Comparison of ENCODE assay signal across 20 cellular contexts in genomic region chr2:226578879-226579278, GRCh38.
DNase-seq lines count a peak whose midpoint lies in the region; ATAC-seq, FAIRE-seq and TF ChIP-seq lines count a peak whose summit lies in the region.
"Had no signal": no experiment of that assay in that cellular context is flagged by ENCODE, and none has a peak within 500 bp of the region (broad histone marks: within the 10 kb centered on the region; RNA-seq: fewer than 3 reads in every experiment).

No MANE protein-coding gene starts in this region.

- H3K4me2 ChIP-seq in PC-3 (ENCODE audit: low read length) = no peak overlapping the region
- no peak overlapping the region for H3K4me2 ChIP-seq in fibroblast of lung (ENCODE audit: extremely low read depth, insufficient read depth, low read length)
- H3K4me2 ChIP-seq in osteoblast (ENCODE audit: insufficient read depth, low read length) = peak overlapping the region; percentile 19
- H3K4me2 ChIP-seq: BLaER1 had no signal

- H2AFZ ChIP-seq in PC-3 (ENCODE audit: low read length) = no peak overlapping the region
- H2AFZ ChIP-seq in fibroblast of lung (ENCODE audit: low read length) = no peak overlapping the region
- no peak overlapping the region for H2AFZ ChIP-seq in osteoblast (ENCODE audit: low read length)

- no peaks in the 10 kb centered on the region for H3F3A ChIP-seq in PC-3 (ENCODE audit: low read length, unreplicated experiment)

- H3K79me2 ChIP-seq in PC-3 (ENCODE audit: low read length) (no peaks in the 10 kb centered on the region), fibroblast of lung (ENCODE audit: control insufficient read depth, insufficient read depth, low read length) (no peaks in the 10 kb centered on the region), osteoblast (ENCODE audit: insufficient read depth, low read length) (no peaks in the 10 kb centered on the region)

- no TSS peak for BruUV-seq in PC-3 (replicated peaks; lab: Mats Ljungman, UMichigan)

- intact Hi-C loops in PC-3 (cut with micrococcal nuclease) = no loop called here

- DNase-seq in HCEC 1CT = peak; percentile 84
- DNase-seq in PC-3 = peak; percentile 66
- DNase-seq in fibroblast of lung (ENCODE audit: low read depth in 2 of 2) = peak; percentile 65 to 72
- DNase-seq in osteoblast (ENCODE audit: insufficient read length, low spot score, missing footprints) = no peak
- DNase-seq in small intestine = no peak
- no peak for DNase-seq in T-helper 2 cell
- DNase-seq: activated CD4-positive, alpha-beta T cell treated with anti-CD3 and anti-CD28 coated beads for 4 hours; activated naive CD4-positive, alpha-beta T cell treated with anti-CD3 and anti-CD28 coated beads, Interleukin-2, amount 10 ng/mL, durations not matched to agents 7 days and 5 days; DMS79; effector CD8-positive, alpha-beta T cell; Karpas-422; NCI-H2029 treated with DMSO at 0.1 percent for 48 hours; nucleus accumbens; stimulated activated CD4-positive, alpha-beta T cell treated with anti-CD3 and anti-CD28 coated beads, Interleukin-12 subunit alpha, Interleukin-12 subunit beta, amount 100 ng/mL, for 4 hours had no signal

- H3K4me1 ChIP-seq in PC-3 (ENCODE audit: insufficient read depth, low read length) (peaks cover 18% of the 10 kb centered on the region), fibroblast of lung (ENCODE audit: control insufficient read depth, extremely low read depth, insufficient read depth, low read length) (peaks cover 6% of the 10 kb centered on the region), osteoblast (ENCODE audit: insufficient read depth, low read length) (peaks cover 26% of the 10 kb centered on the region), small intestine (ENCODE audit: control insufficient read depth in 2 of 2, insufficient read depth in 1 of 2, low read depth in 1 of 2, low read length in 1 of 2) (peaks cover 3 to 4% of the 10 kb centered on the region in 2 donors)
- H3K4me1 ChIP-seq: BLaER1, vagina had no signal

- no peaks in the 10 kb centered on the region for H3K36me3 ChIP-seq in PC-3 (ENCODE audit: low read depth, low read length)
- H3K36me3 ChIP-seq in fibroblast of lung (ENCODE audit: control insufficient read depth, insufficient read depth, low read length) = no peaks in the 10 kb centered on the region
- no peaks in the 10 kb centered on the region for H3K36me3 ChIP-seq in osteoblast (ENCODE audit: insufficient read depth, low read length)
- H3K36me3 ChIP-seq in small intestine (ENCODE audit: control insufficient read depth in 2 of 2, insufficient read depth in 2 of 2, low read length in 2 of 2) = no peaks in the 10 kb centered on the region
- H3K36me3 ChIP-seq: BLaER1, cardiac muscle cell, gastroesophageal sphincter, vagina had no signal

- no peaks in the 10 kb centered on the region for H3K9me2 ChIP-seq in PC-3 (replicated peaks; ENCODE audit: low read length)

- H3K27me3 ChIP-seq in PC-3 (ENCODE audit: low read length) = no peaks in the 10 kb centered on the region
- no peaks in the 10 kb centered on the region for H3K27me3 ChIP-seq in fibroblast of lung (ENCODE audit: control insufficient read depth, insufficient read depth, low read length)
- H3K27me3 ChIP-seq in osteoblast (ENCODE audit: insufficient read depth, low read length) = no peaks in the 10 kb centered on the region
- H3K27me3 ChIP-seq in small intestine (ENCODE audit: control insufficient read depth in 2 of 2, insufficient read depth in 2 of 2, low read length in 2 of 2) = no peaks in the 10 kb centered on the region
- H3K27me3 ChIP-seq: BLaER1, cardiac muscle cell, gastroesophageal sphincter, vagina had no signal

- H3K27ac ChIP-seq in PC-3 (ENCODE audit: low read length) = peak overlapping the region; percentile 37
- H3K27ac ChIP-seq in fibroblast of lung (ENCODE audit: insufficient read depth, low read length) = no peak overlapping the region
- H3K27ac ChIP-seq in osteoblast (ENCODE audit: low read depth, low read length) = no peak overlapping the region
- H3K27ac ChIP-seq in small intestine (ENCODE audit: low read depth in 1 of 2, low read length in 1 of 2) = no peak overlapping the region
- H3K27ac ChIP-seq: BLaER1, cardiac muscle cell, gastroesophageal sphincter, vagina had no signal

- whole genome bisulfite sequencing in small intestine, 3 donors = 69 to 79% (median 72%) methylated on average over 1 of the region's 1 CpG

- H4K20me1 ChIP-seq in PC-3 (ENCODE audit: low read length) = no peaks in the 10 kb centered on the region
- no peaks in the 10 kb centered on the region for H4K20me1 ChIP-seq in fibroblast of lung (ENCODE audit: control insufficient read depth, extremely low read depth, insufficient read depth, low read length)
- H4K20me1 ChIP-seq in osteoblast (ENCODE audit: insufficient read depth, low read length) = no peaks in the 10 kb centered on the region
- H4K20me1 ChIP-seq: BLaER1 had no signal

- CTCF ChIA-PET in PC-3 (lab: Charles Lee) = interaction anchor here (0.6 kb wide), 1 partner anchor 103 kb away, joined by 6 read pairs; no protein-coding TSS in a partner anchor

- FAIRE-seq in small intestine (lab: Jason Lieb, UNC) = no peak

- POLR2A ChIA-PET in PC-3 (lab: Charles Lee; ENCODE audit: unreplicated experiment) = no interaction called here

- H3K9ac ChIP-seq in PC-3 (ENCODE audit: low read length) (no peak overlapping the region), fibroblast of lung (ENCODE audit: insufficient read depth, low read length) (no peak overlapping the region)
- H3K9ac ChIP-seq: BLaER1 had no signal

- H3K9me3 ChIP-seq in PC-3 (ENCODE audit: low read length) (0 out of 2 replicates have a peak, but pooled peaks cover 4% of the 10 kb centered on the region), fibroblast of lung (ENCODE audit: control insufficient read depth, insufficient read depth, low read depth, low read length) (no peaks in the 10 kb centered on the region), osteoblast (ENCODE audit: low read depth, low read length) (no peaks in the 10 kb centered on the region), small intestine (ENCODE audit: control insufficient read depth, low read depth) (no peaks in the 10 kb centered on the region)
- H3K9me3 ChIP-seq: BLaER1, gastroesophageal sphincter, vagina had no signal

- H3K4me3 ChIP-seq in PC-3 (ENCODE audit: low read length) = no peak overlapping the region
- no peak overlapping the region for H3K4me3 ChIP-seq in fibroblast of lung (replicated peaks in 1 of 4; ENCODE audit: control extremely low read depth in 1 of 4, insufficient read depth in 1 of 4, low read depth in 3 of 4, low read length in 4 of 4)
- no peak overlapping the region for H3K4me3 ChIP-seq in osteoblast (ENCODE audit: insufficient read depth, low read length)
- H3K4me3 ChIP-seq in small intestine (ENCODE audit: low read depth in 1 of 2, low read length in 2 of 2) = no peak overlapping the region
- H3K4me3 ChIP-seq: BLaER1, cardiac muscle cell, gastroesophageal sphincter, vagina had no signal

- no peak for TF ChIP-seq CTCF in PC-3 (conservative IDR thresholded peaks at IDR 0.05; ENCODE audit: low read depth, low read length)
- no peak for TF ChIP-seq CTCF in fibroblast of lung (conservative IDR thresholded peaks at IDR 0.05 in 1 of 2, IDR thresholded peaks at IDR 0.05 in 1 of 2; ENCODE audit: low read depth in 1 of 2, low read length in 2 of 2)
- no peak for TF ChIP-seq CTCF in osteoblast (IDR thresholded peaks at IDR 0.05; ENCODE audit: extremely low read depth, low read depth, low read length)

- ATAC-seq in PC-3 (no peak), GM21576 (IDR thresholded peaks at IDR 0.05; ENCODE audit: unreplicated experiment) (no peak), GM19023 (IDR thresholded peaks at IDR 0.05; ENCODE audit: unreplicated experiment) (no peak)
- ATAC-seq: gastroesophageal sphincter had no signal

Comparison
In these comparisons a context has a peak if more than half of its experiments do, and no peak if none do; other contexts are left out.
1. DNase-seq: peak in HCEC 1CT (single experiment), PC-3 (single experiment) and fibroblast of lung (2 of 2); none in osteoblast (single experiment), small intestine (single experiment) and T-helper 2 cell (0 of 5).